ENCODE assay signal across 14 cellular contexts in the genomic region with DNA sequence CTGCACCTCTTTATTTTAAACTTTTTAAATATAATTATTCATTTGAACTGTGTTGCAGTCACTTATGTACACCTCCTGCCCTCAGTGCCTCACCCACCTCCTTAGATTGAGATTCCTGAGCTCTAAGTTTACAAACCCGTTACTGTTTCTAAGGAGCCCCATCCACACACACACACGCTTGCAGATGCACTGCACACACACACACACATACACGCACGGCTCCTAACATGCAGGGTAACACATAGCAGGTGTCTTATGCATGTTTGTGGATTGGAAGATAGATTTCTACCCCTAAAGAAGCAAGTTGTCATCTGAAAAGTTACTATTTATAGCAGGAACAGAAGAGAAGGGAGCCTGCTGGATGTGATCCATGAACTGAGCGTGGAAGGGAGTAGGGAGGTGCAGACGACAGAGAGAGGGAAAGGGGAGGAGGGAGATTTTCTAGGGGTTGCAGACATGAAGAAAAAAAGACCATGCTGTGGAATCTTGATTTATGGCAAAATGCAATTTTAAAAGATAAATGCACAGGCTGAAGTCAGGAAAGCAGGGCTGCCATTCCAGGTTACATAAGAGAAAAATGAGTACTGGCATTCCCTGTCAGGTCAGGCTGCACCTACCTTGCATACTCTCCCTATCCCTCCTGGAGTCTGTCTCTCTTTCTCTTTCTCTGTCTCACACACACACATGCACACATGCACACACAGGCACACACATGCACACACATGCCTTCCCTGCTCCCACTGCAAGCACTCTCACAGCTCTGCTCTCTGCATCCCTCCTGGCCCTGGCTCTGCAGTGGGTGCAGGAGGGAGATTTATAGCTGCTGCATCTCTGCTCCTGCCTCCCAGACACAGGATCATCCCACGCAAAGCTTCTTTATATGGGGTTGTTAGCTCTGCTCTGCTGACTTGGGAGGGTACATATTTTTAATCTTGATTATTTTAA.
"Had no signal": no experiment of that assay in that cellular context is flagged by ENCODE, and none has a peak within 500 bp of the region (broad histone marks: within the 10 kb centered on the region; RNA-seq: fewer than 3 reads in every experiment).

No MANE protein-coding gene starts in this region.

- H2AFZ ChIP-seq: parathyroid adenoma had no signal

- H3K79me2 ChIP-seq: parathyroid adenoma had no signal

- H3K27ac ChIP-seq: coronary artery, esophagus squamous epithelium, parathyroid adenoma, SJSA1, spleen, thyroid gland had no signal

- H3K36me3 ChIP-seq: esophagus squamous epithelium, SJSA1, spleen, stomach, thyroid gland had no signal

- DNase-seq: activated CD4-positive, alpha-beta T cell treated with anti-CD3 and anti-CD28 coated beads, Interleukin-2, amount 50 U/mL, for 1 hour; activated CD8-positive, alpha-beta memory T cell treated with anti-CD3 and anti-CD28 coated beads for 24 hours; activated naive CD4-positive, alpha-beta T cell; effector CD4-positive, alpha-beta T cell; esophagus squamous epithelium; mesenchymal stem cell; right cardiac atrium; spleen; stomach; SW 1271; thyroid gland had no signal

- H3K9ac ChIP-seq: parathyroid adenoma had no signal

- H3K27me3 ChIP-seq: esophagus squamous epithelium, SJSA1, thyroid gland had no signal

- H3K4me1 ChIP-seq: esophagus squamous epithelium, parathyroid adenoma, SJSA1, spleen, thyroid gland had no signal

- H3K9me3 ChIP-seq: esophagus squamous epithelium, SJSA1, spleen, stomach, thyroid gland had no signal

- H3K4me3 ChIP-seq: coronary artery, esophagus squamous epithelium, SJSA1, spleen, stomach, thyroid gland had no signal
